10 cellular contexts compared by ENCODE assay signal in genomic region chr2:139031722-139032121, GRCh38.
A peak's percentile ranks its signal among the peaks of the same experiment; 100 is the strongest.
DNase-seq lines count a peak whose midpoint lies in the region; ATAC-seq and TF ChIP-seq lines count a peak whose summit lies in the region.
"Had no signal": no experiment of that assay in that cellular context is flagged by ENCODE, and none has a peak within 500 bp of the region (broad histone marks: within the 10 kb centered on the region; RNA-seq: fewer than 3 reads in every experiment).

No MANE protein-coding gene starts in this region.

- no peaks in the 10 kb centered on the region for H3K27me3 ChIP-seq in lower lobe of right lung (ENCODE audit: low read depth)

- intact Hi-C loops in lower lobe of right lung (cut with DNase I) (no loop called here), Right ventricle myocardium superior (cut with DNase I) (no loop called here)

- no peak for TF ChIP-seq CTCF in lower lobe of right lung (IDR thresholded peaks at IDR 0.05)

- H3K4me3 ChIP-seq in lower lobe of right lung: no peak overlapping the region

- DNase-seq in OCI-M1 (lab: John Stamatoyannopoulos, UW): peak; percentile 58
- DNase-seq in left kidney (ENCODE audit: low read depth, low spot score): peak; percentile 5
- no peak for DNase-seq in activated CD4-positive, alpha-beta T cell treated with anti-CD3 and anti-CD28 coated beads, Interleukin-2, amount 50 U/mL, for 4 hours
- DNase-seq in lower lobe of right lung: no peak
- no peak for DNase-seq in NCI-H187 treated with DMSO at 0.1 percent for 48 hours (lab: John Stamatoyannopoulos, UW)
- DNase-seq in Right ventricle myocardium superior: no peak
- DNase-seq: activated CD4-positive, alpha-beta T cell treated with anti-CD3 and anti-CD28 coated beads for 1 hour; stimulated activated CD4-positive, alpha-beta T cell treated with anti-CD3 and anti-CD28 coated beads, Interleukin-12 subunit alpha, Interleukin-12 subunit beta, amount 100 ng/mL, for 4 hours had no signal

- peak; percentile 60 for ATAC-seq in GM18517 (IDR thresholded peaks at IDR 0.05; ENCODE audit: unreplicated experiment)
- ATAC-seq in HG03045 (IDR thresholded peaks at IDR 0.05; ENCODE audit: unreplicated experiment): peak; percentile 50
- no peak for ATAC-seq in lower lobe of right lung
- no peak for ATAC-seq in Right ventricle myocardium superior (ENCODE audit: poor library complexity)

- H3K36me3 ChIP-seq in lower lobe of right lung: no peaks in the 10 kb centered on the region

- no peaks in the 10 kb centered on the region for H3K4me1 ChIP-seq in lower lobe of right lung

- H3K9me3 ChIP-seq in lower lobe of right lung: no peaks in the 10 kb centered on the region

- no peak overlapping the region for H3K27ac ChIP-seq in lower lobe of right lung

Comparison
In these comparisons a context has a peak if more than half of its experiments do, and no peak if none do; other contexts are left out.
1. ATAC-seq: peak in GM18517 (single experiment) and HG03045 (single experiment); none in lower lobe of right lung (0 of 2) and Right ventricle myocardium superior (single experiment).
2. DNase-seq: peak in OCI-M1 (single experiment) and left kidney (single experiment); none in activated CD4-positive, alpha-beta T cell treated with anti-CD3 and anti-CD28 coated beads, Interleukin-2, amount 50 U/mL, for 4 hours (0 of 2), lower lobe of right lung (single experiment), NCI-H187 treated with DMSO at 0.1 percent for 48 hours (single experiment) and Right ventricle myocardium superior (single experiment).